In the genomic region with DNA sequence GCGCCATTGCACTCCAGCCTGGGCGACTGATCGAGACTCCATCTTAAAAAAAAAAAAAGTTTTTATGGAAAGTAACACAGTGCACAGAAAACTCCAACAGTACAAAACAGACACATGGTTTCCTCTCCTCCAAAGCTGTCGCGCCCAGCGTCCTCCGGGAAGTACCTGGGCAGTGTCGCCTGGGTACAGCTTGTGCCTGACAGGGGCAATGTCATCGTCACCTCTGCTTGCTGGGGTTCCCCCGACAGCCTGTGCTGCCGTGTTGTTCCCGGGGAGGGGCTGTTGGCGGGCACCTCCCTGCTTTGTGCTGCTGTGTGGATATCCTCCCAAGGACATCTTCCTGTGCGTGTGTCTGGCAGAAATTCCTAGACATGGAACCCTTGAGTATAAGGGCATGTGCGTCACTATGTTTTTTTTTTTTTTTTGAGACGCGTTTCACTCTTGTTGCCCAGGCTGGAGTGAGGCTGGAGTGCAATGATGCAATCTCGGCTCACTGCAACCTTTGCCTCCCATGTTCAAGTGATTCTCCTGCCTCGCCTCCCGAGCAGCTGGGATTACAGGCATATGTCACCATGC, we compare ENCODE assay signal across 10 cellular contexts. TPM values are rescaled to one million over a fixed set of nuclear protein-coding genes. Genes with fewer than 3 reads are reported as not detected.
A peak's percentile ranks its signal among the peaks of the same experiment; 100 is the strongest.
DNase-seq lines count a peak whose midpoint lies in the region.
"Had no signal": no experiment of that assay in that cellular context is flagged by ENCODE, and none has a peak within 500 bp of the region (broad histone marks: within the 10 kb centered on the region; RNA-seq: fewer than 3 reads in every experiment).

No MANE protein-coding gene starts in this region.

- H3K27me3 Mint-ChIP-seq in T-helper 2 cell treated with Interferon-gamma antibody and Interleukin-4, amounts not matched to agents 5 μg/mL and 100 μg/mL, for 36 hours (ENCODE audit: low read depth), result peaks cover 3% of the 10 kb centered on the region

- in situ Hi-C loops in SK-MEL-5 (cut with HindIII; ENCODE audit: low pct_unique_long_range_greater_than_20kb, low sequenced_read_pairs), result no loop called here

- H3K4me3 Mint-ChIP-seq in T-helper 2 cell treated with Interferon-gamma antibody and Interleukin-4, amounts not matched to agents 5 μg/mL and 100 μg/mL, for 36 hours, result no peak overlapping the region
- H3K4me3 Mint-ChIP-seq: GM23338 had no signal

- peaks cover 13% of the 10 kb centered on the region for H3K36me3 Mint-ChIP-seq in T-helper 2 cell treated with Interferon-gamma antibody and Interleukin-4, amounts not matched to agents 5 μg/mL and 100 μg/mL, for 36 hours (ENCODE audit: low read depth)

- DNase-seq in EH (ENCODE audit: low read depth), result peak; percentile 78
- DNase-seq in SK-MEL-5 (ENCODE audit: low read depth, low spot score), result peak; percentile 2
- DNase-seq in glomerular visceral epithelial cell (ENCODE audit: extremely low spot score), result peak; percentile 13
- peak; percentile 60 for DNase-seq in pulmonary artery endothelial cell (ENCODE audit: low read depth, low spot score)
- DNase-seq in iPS-NIHi7 (ENCODE audit: extremely low spot score), result no peak
- no peak for DNase-seq in T-helper 2 cell treated with Interferon-gamma antibody and Interleukin-4, amounts not matched to agents 5 μg/mL and 100 μg/mL, for 36 hours (ENCODE audit: low spot score)
- DNase-seq in CD1c-positive myeloid dendritic cell (ENCODE audit: extremely low spot score), result no peak
- DNase-seq in iPS-NIHi11 (ENCODE audit: low spot score), result no peak
- DNase-seq: NCI-H187 treated with DMSO at 0.1 percent for 48 hours had no signal

- H3K27ac Mint-ChIP-seq in T-helper 2 cell treated with Interferon-gamma antibody and Interleukin-4, amounts not matched to agents 5 μg/mL and 100 μg/mL, for 36 hours, result no peak overlapping the region
- H3K27ac Mint-ChIP-seq: GM23338 had no signal

- H3K9me3 Mint-ChIP-seq in T-helper 2 cell treated with Interferon-gamma antibody and Interleukin-4, amounts not matched to agents 5 μg/mL and 100 μg/mL, for 36 hours, result peaks cover 15% of the 10 kb centered on the region

- H3K4me1 Mint-ChIP-seq in T-helper 2 cell treated with Interferon-gamma antibody and Interleukin-4, amounts not matched to agents 5 μg/mL and 100 μg/mL, for 36 hours (ENCODE audit: low read depth), result peaks cover 7% of the 10 kb centered on the region

RNA-seq across cellular contexts. Expression of gene F2RL3, which starts 2.4 kb away (rescaled TPM):
- total RNA-seq in SK-MEL-5 (2014; rRNA removed; shearing (Covaris generic)), result not detected in 2 replicates
- polyA plus RNA-seq in SK-MEL-5 (2015; cell fraction: cytosol; rRNA removed), result not detected in 2 replicates
- not detected in 2 replicates for polyA plus RNA-seq in SK-MEL-5 (2015; cell fraction: nucleus; rRNA removed)
- total RNA-seq in pulmonary artery endothelial cell, result 0.71 and 1.4 TPM in 2 replicates
- total RNA-seq: GM23338 had no signal
- polyA plus RNA-seq: GM23338 had no signal

RNA-seq across cellular contexts. Expression of gene SIN3B, which starts 57.2 kb away (rescaled TPM):
- total RNA-seq in SK-MEL-5 (2014; rRNA removed; shearing (Covaris generic)), result 14.4 and 16.0 TPM in 2 replicates
- 40.8 and 55.0 TPM in 2 replicates for polyA plus RNA-seq in SK-MEL-5 (2015; cell fraction: cytosol; rRNA removed)
- 197 and 218 TPM in 2 replicates for polyA plus RNA-seq in SK-MEL-5 (2015; cell fraction: nucleus; rRNA removed)
- total RNA-seq in pulmonary artery endothelial cell, result 28.3 and 30.2 TPM in 2 replicates

Comparison
In these comparisons a context has a peak if more than half of its experiments do, and no peak if none do; other contexts are left out.
1. DNase-seq: peak in EH (single experiment), SK-MEL-5 (single experiment), glomerular visceral epithelial cell (single experiment) and pulmonary artery endothelial cell (single experiment); none in iPS-NIHi7 (single experiment), T-helper 2 cell treated with Interferon-gamma antibody and Interleukin-4, amounts not matched to agents 5 μg/mL and 100 μg/mL, for 36 hours (single experiment), CD1c-positive myeloid dendritic cell (single experiment) and iPS-NIHi11 (single experiment).